In genomic region chr2:119366649-119367471, GRCh38 we compare ENCODE assay signal across 1 cellular context.
A peak's percentile ranks its signal among the peaks of the same experiment; 100 is the strongest.
TF ChIP-seq lines count a peak whose summit lies in the region.

Gene C2orf76, minus strand, starts transcription at chr2:119366834. Its CDS starts 26,875 bp downstream, at chr2:119339959.
Gene DBI, plus strand, starts transcription at chr2:119366977. Its CDS starts 75 bp downstream, at chr2:119367052.

TF ChIP-seq in K562, 482 proteins besides CTCF, POLR2A, EP300 and RAD21 (continued from another document and continues in another):
- TF ChIP-seq RREB1 (CRISPR knock-in tag; IDR thresholded peaks at IDR 0.05) (no peak), ZBED1 (IDR thresholded peaks at IDR 0.05) (no peak), TAF1 (IDR thresholded peaks at IDR 0.05; ENCODE audit: control insufficient read depth, extremely low read depth, insufficient read depth, low read length, severe bottlenecking) (peak; percentile 86), RBM15 (IDR thresholded peaks at IDR 0.05; ENCODE audit: insufficient read depth, low read length) (no peak), HNRNPL (IDR thresholded peaks at IDR 0.05; ENCODE audit: low read depth, low read length) (no peak), ZNF518B (CRISPR knock-in tag; IDR thresholded peaks at IDR 0.05) (no peak), ZBTB43 (CRISPR knock-in tag; IDR thresholded peaks at IDR 0.05) (no peak), U2AF2 (optimal IDR thresholded peaks at IDR 0.05; ENCODE audit: low read depth, low read length) (no peak), ZNF41 (CRISPR knock-in tag; conservative IDR thresholded peaks at IDR 0.05) (no peak), FOXK2 (conservative IDR thresholded peaks at IDR 0.05 in 1 of 2, IDR thresholded peaks at IDR 0.05 in 1 of 2; ENCODE audit: low read depth in 2 of 2) (peak in 1 of 2 experiments; percentile 61; a peak in 2 of 4 replicates), CLOCK (CRISPR knock-in tag; IDR thresholded peaks at IDR 0.05; ENCODE audit: borderline replicate concordance) (no peak), POLR3G (IDR thresholded peaks at IDR 0.05; ENCODE audit: extremely low read depth, insufficient read length, insufficient replicate concordance) (no peak), CREBBP (IDR thresholded peaks at IDR 0.05; ENCODE audit: low read depth, low read length) (no peak), ZNF12 (CRISPR knock-in tag; IDR thresholded peaks at IDR 0.05) (no peak), NRF1 (conservative IDR thresholded peaks at IDR 0.05 in 1 of 2, IDR thresholded peaks at IDR 0.05 in 1 of 2) (peak; percentile 93 to 94), ZC3H8 (IDR thresholded peaks at IDR 0.05) (no peak), ZNF778 (CRISPR knock-in tag; IDR thresholded peaks at IDR 0.05) (no peak), ZNF263 (CRISPR knock-in tag; IDR thresholded peaks at IDR 0.05; ENCODE audit: borderline replicate concordance) (no peak), TCFL5 (CRISPR knock-in tag; conservative IDR thresholded peaks at IDR 0.05) (no peak), SMARCC2 (IDR thresholded peaks at IDR 0.05; ENCODE audit: low read depth) (no peak), ZSCAN29 (IDR thresholded peaks at IDR 0.05) (no peak), KHSRP (IDR thresholded peaks at IDR 0.05) (no peak), CC2D1A (IDR thresholded peaks at IDR 0.05) (no peak), CTCFL (IDR thresholded peaks at IDR 0.05; ENCODE audit: borderline replicate concordance, insufficient read depth, low read depth, low read length, poor library complexity, severe bottlenecking) (no peak), CHCHD3 (CRISPR knock-in tag; IDR thresholded peaks at IDR 0.05) (no peak), POLR2B (IDR thresholded peaks at IDR 0.05; ENCODE audit: low read depth, partially characterized antibody) (peak; percentile 78), ZZZ3 (IDR thresholded peaks at IDR 0.05) (no peak), NCOA4 (IDR thresholded peaks at IDR 0.05; ENCODE audit: partially characterized antibody) (no peak), ZBTB1 (CRISPR knock-in tag; IDR thresholded peaks at IDR 0.05; ENCODE audit: borderline replicate concordance, low read depth) (no peak), NFRKB (IDR thresholded peaks at IDR 0.05; ENCODE audit: low read depth) (no peak), ZBTB8A (IDR thresholded peaks at IDR 0.05; ENCODE audit: partially characterized antibody) (no peak), ID3 (CRISPR knock-in tag; IDR thresholded peaks at IDR 0.05) (no peak), ID3 (tag; IDR thresholded peaks at IDR 0.05) (no peak), E4F1 (CRISPR knock-in tag; IDR thresholded peaks at IDR 0.05; ENCODE audit: borderline replicate concordance) (no peak), HDGF (IDR thresholded peaks at IDR 0.05) (no peak), SMC3 (conservative IDR thresholded peaks at IDR 0.05; ENCODE audit: insufficient read depth, low read depth, low read length) (no peak), MLX (CRISPR knock-in tag; conservative IDR thresholded peaks at IDR 0.05) (no peak), MTA1 (IDR thresholded peaks at IDR 0.05; ENCODE audit: borderline replicate concordance) (no peak), IRF1 (CRISPR knock-in tag; IDR thresholded peaks at IDR 0.05; ENCODE audit: borderline replicate concordance) (no peak), ZNF785 (CRISPR knock-in tag; IDR thresholded peaks at IDR 0.05) (no peak), MIER1 (IDR thresholded peaks at IDR 0.05; ENCODE audit: low read depth) (no peak), SMAD2 (IDR thresholded peaks at IDR 0.05; ENCODE audit: low read depth, low read length) (no peak), MYC (IDR thresholded peaks at IDR 0.05; ENCODE audit: low read depth, low read length) (peak; percentile 91), MYC (CRISPR knock-in tag; IDR thresholded peaks at IDR 0.05; ENCODE audit: borderline replicate concordance, low read depth) (no peak; the same call in 1 of the 2 replicates), NFIX (CRISPR knock-in tag; IDR thresholded peaks at IDR 0.05; ENCODE audit: low read depth) (no peak), CEBPG (CRISPR knock-in tag; IDR thresholded peaks at IDR 0.05) (peak; percentile 99), CEBPG (tag; conservative IDR thresholded peaks at IDR 0.05 in 1 of 2, IDR thresholded peaks at IDR 0.05 in 1 of 2) (peak; percentile 97 to 99), EP400 (IDR thresholded peaks at IDR 0.05) (peak; percentile 85)
